In the genomic region with DNA sequence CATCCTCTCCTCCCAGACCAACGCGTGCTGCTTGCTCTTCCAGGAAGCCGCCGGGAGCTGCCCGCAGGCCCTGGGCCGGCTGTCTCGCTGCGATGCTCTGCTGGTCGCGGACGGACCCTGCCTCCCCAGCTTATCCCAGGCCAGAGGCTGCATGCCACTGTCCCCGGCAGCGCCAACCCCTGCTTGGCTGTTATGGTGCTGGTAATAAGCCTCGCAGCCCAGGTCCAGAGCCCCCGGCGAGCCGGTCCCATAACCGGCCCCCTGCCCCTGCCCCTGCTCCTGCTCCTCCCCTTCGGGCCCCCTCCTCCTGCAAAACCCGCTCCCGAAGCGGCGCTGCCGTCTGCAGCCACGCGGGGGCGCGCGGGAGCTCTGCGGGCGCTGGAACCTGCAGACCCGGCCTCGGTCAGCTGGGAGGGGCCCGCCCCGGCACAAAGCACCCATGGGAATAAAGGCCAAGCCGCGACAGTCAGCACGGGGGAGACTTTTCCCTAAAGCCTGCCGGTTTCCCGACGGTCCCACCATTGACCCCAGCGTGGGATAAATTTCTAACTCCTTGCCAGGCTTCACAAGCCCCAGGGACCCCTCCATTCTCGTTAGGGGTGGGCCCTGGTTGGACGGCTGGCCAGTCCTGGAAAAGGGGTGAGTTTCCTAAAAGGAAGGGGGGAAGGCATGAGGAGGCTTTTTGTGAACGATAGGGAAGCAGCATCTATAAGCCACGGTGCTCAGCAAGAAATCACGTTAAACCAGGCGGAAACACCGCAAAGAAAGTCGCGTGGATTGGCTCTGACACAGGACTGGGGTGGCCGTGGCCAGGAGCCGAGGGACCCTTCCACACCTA, we compare ENCODE assay signal across 8 cellular contexts. TPM values are rescaled to one million over a fixed set of nuclear protein-coding genes. Genes with fewer than 3 reads are reported as not detected.
DNase-seq lines count a peak whose midpoint lies in the region; ATAC-seq and TF ChIP-seq lines count a peak whose summit lies in the region.

No MANE protein-coding gene starts in this region.

- peak overlapping the region; percentile 19 for H3K4me3 ChIP-seq in kidney epithelial cell (ENCODE audit: low read depth, low read length)

- no peaks in the 10 kb centered on the region for H3K9me3 Mint-ChIP-seq in central memory CD8-positive, alpha-beta T cell

- H3K27ac Mint-ChIP-seq in central memory CD8-positive, alpha-beta T cell (ENCODE audit: low read depth), result no peak overlapping the region

- peaks cover 48% of the 10 kb centered on the region for H3K27me3 Mint-ChIP-seq in central memory CD8-positive, alpha-beta T cell

- peaks cover 3% of the 10 kb centered on the region for H3K36me3 Mint-ChIP-seq in central memory CD8-positive, alpha-beta T cell (ENCODE audit: insufficient read depth)

- peak; percentile 34 to 60 for DNase-seq in NCI-H187 (lab: John Stamatoyannopoulos, UW)
- no peak for DNase-seq in NCI-H187 treated with DMSO at 0.1 percent for 48 hours (lab: John Stamatoyannopoulos, UW)
- DNase-seq in NCI-H2196 (lab: John Stamatoyannopoulos, UW; ENCODE audit: unreplicated experiment), result peak; percentile 92
- peak; percentile 51 to 60 (median 52) for DNase-seq in activated CD4-positive, CD25-positive, alpha-beta regulatory T cell (lab: John Stamatoyannopoulos, UW)
- peak; percentile 49 to 61 for DNase-seq in central memory CD8-positive, alpha-beta T cell (ENCODE audit: low spot score in 2 of 2)
- no peak for DNase-seq in kidney epithelial cell (ENCODE audit: low read depth)
- peak; percentile 66 for DNase-seq in stimulated activated CD4-positive, alpha-beta T cell treated with anti-CD3 and anti-CD28 coated beads, Interleukin-1b, Interleukin-23, amount 100 ng/mL, for 48 hours

- peak; percentile 75 for TF ChIP-seq CTCF in kidney epithelial cell (IDR thresholded peaks at IDR 0.05; ENCODE audit: insufficient read depth, low read length, poor library complexity, severe bottlenecking)

- peaks cover 55% of the 10 kb centered on the region for H3K27me3 ChIP-seq in kidney epithelial cell (ENCODE audit: control insufficient read depth, insufficient read depth, low read length)

- no peaks in the 10 kb centered on the region for H3K36me3 ChIP-seq in kidney epithelial cell (ENCODE audit: control insufficient read depth, insufficient read depth, low read length)

- no peak for ATAC-seq in central memory CD8-positive, alpha-beta T cell (replicated peaks; ENCODE audit: extremely low read depth, poor library complexity, severe bottlenecking)
- no peak for ATAC-seq in HG02798 (IDR thresholded peaks at IDR 0.05; ENCODE audit: poor library complexity, unreplicated experiment)

- no peaks in the 10 kb centered on the region for H3K4me1 Mint-ChIP-seq in central memory CD8-positive, alpha-beta T cell

- H3K4me3 Mint-ChIP-seq in central memory CD8-positive, alpha-beta T cell, result no peak overlapping the region

RNA-seq across cellular contexts. Expression of gene ENPP7, which starts 11.2 kb away (rescaled TPM):
- not detected in 2 replicates for total RNA-seq in kidney epithelial cell

RNA-seq across cellular contexts. Expression of gene CBX2, which starts 36.0 kb away (rescaled TPM):
- 11.9 and 15.8 TPM in 2 replicates for total RNA-seq in kidney epithelial cell

RNA-seq across cellular contexts. Expression of gene CBX8, which starts 54.9 kb away (rescaled TPM):
- total RNA-seq in kidney epithelial cell, result 2.5 and 2.7 TPM in 2 replicates

Comparison
In these comparisons a context has a peak if more than half of its experiments do, and no peak if none do; other contexts are left out.
1. DNase-seq: peak in NCI-H187 (2 of 2), NCI-H2196 (single experiment), activated CD4-positive, CD25-positive, alpha-beta regulatory T cell (4 of 4), central memory CD8-positive, alpha-beta T cell (2 of 2) and stimulated activated CD4-positive, alpha-beta T cell treated with anti-CD3 and anti-CD28 coated beads, Interleukin-1b, Interleukin-23, amount 100 ng/mL, for 48 hours (single experiment); none in NCI-H187 treated with DMSO at 0.1 percent for 48 hours (single experiment) and kidney epithelial cell (single experiment).